In the genomic region with DNA sequence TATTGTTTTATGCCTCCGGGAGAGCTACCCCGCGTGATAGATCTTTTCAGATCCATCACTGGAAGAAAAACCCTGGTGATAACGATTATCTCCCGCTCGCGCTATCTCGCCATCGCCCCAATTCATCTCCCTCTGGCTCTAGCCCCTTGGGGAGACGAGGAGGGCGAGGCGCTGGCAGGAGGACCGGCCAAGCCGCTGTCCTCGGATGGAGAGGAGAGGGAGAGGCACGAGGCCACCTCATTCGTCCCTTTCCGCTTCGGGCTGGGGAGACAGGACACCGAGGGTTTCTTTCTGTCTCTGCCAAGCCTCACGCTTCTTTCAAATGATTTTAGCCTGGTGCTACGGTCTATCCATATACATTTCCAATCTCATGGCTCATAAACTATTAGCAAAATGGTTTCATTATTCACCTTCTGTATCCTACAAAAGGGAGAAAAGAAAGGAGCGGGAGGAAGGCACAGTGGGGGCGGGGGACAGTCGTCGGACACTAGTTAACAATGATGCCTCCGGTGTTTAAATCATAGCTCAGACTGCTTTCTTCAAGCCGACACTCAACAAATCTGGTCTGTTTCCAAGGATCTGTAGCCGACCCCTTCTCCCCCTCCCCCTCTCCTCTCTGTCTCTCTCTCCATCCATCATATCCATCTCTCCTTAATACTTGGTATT, we compare ENCODE assay signal across 21 cellular contexts.
DNase-seq lines count a peak whose midpoint lies in the region; ATAC-seq, FAIRE-seq and TF ChIP-seq lines count a peak whose summit lies in the region.
"Had no signal": no experiment of that assay in that cellular context is flagged by ENCODE, and none has a peak within 500 bp of the region (broad histone marks: within the 10 kb centered on the region; RNA-seq: fewer than 3 reads in every experiment).

No MANE protein-coding gene starts in this region.

- no peak overlapping the region for H3K23ac ChIP-seq in mesendoderm (ENCODE audit: low read length)

- CTCF ChIA-PET in mammary epithelial cell (lab: Charles Lee; ENCODE audit: low non-redundant PET) (no interaction called here), endothelial cell of umbilical vein (lab: Charles Lee) (no interaction called here)

- no peaks in the 10 kb centered on the region for H3K9me1 ChIP-seq in endothelial cell of umbilical vein (replicated peaks; ENCODE audit: control insufficient read depth, extremely low read depth, insufficient read depth, low read length)

- H3K4ac ChIP-seq in mesendoderm (ENCODE audit: low read depth, low read length): no peak overlapping the region

- FAIRE-seq in endothelial cell of umbilical vein (lab: Jason Lieb, UNC): no peak
- FAIRE-seq: bronchial epithelial cell had no signal

- no peaks in the 10 kb centered on the region for H3K36me3 ChIP-seq in mammary epithelial cell (ENCODE audit: insufficient read depth, low read length)
- no peaks in the 10 kb centered on the region for H3K36me3 ChIP-seq in breast epithelium
- H3K36me3 ChIP-seq in endothelial cell of umbilical vein (ENCODE audit: control insufficient read depth in 2 of 2, extremely low read depth in 1 of 2, insufficient read depth in 2 of 2, low read length in 2 of 2): no peaks in the 10 kb centered on the region
- H3K36me3 ChIP-seq in mesendoderm (ENCODE audit: control insufficient read depth, insufficient read depth, low read length): no peaks in the 10 kb centered on the region
- H3K36me3 ChIP-seq: esophagus squamous epithelium, heart left ventricle, upper lobe of right lung had no signal

- H2AK5ac ChIP-seq in mesendoderm (ENCODE audit: low read length): no peak overlapping the region

- H3K18ac ChIP-seq in mesendoderm (ENCODE audit: low read length): no peak overlapping the region

- POLR2A ChIA-PET in endothelial cell of umbilical vein (lab: Charles Lee): no interaction called here

- H3K4me1 ChIP-seq in mammary epithelial cell (ENCODE audit: insufficient read depth, low read length) (peaks cover 6% of the 10 kb centered on the region), breast epithelium (no peaks in the 10 kb centered on the region), endothelial cell of umbilical vein (ENCODE audit: control insufficient read depth, extremely low read depth, insufficient read depth, low read length) (no peaks in the 10 kb centered on the region), mesendoderm (ENCODE audit: control insufficient read depth, low read depth, low read length) (peaks cover 14% of the 10 kb centered on the region)
- H3K4me1 ChIP-seq: upper lobe of right lung had no signal

- no peak overlapping the region for H3K4me3 ChIP-seq in mammary epithelial cell (replicated peaks in 1 of 3; ENCODE audit: insufficient read depth in 1 of 3, low read depth in 2 of 3, low read length in 3 of 3)
- H3K4me3 ChIP-seq in breast epithelium: no peak overlapping the region
- no peak overlapping the region for H3K4me3 ChIP-seq in endothelial cell of umbilical vein (replicated peaks in 1 of 3; ENCODE audit: insufficient read depth in 1 of 3, low read depth in 1 of 3, low read length in 3 of 3)
- no peak overlapping the region for H3K4me3 ChIP-seq in mesendoderm (ENCODE audit: low read length)
- H3K4me3 ChIP-seq: upper lobe of right lung had no signal

- WGBS in mammary epithelial cell (ENCODE audit: low coverage, missing lambda C conversion rate): 38% methylated on average over 17 of the region's 29 CpGs
- no CpG with 5 or more reads among the region's 29 CpGs for WGBS in mesendoderm (ENCODE audit: extremely low coverage, insufficient coverage, low lambda C conversion rate)

- H3K9me3 Mint-ChIP-seq in type B pancreatic cell: no peaks in the 10 kb centered on the region

- H2BK15ac ChIP-seq in mesendoderm (replicated peaks; ENCODE audit: low read depth): no peak overlapping the region

- H4K5ac ChIP-seq in mesendoderm (ENCODE audit: low read length): no peak overlapping the region

- peaks cover 94% of the 10 kb centered on the region for H3K27me3 Mint-ChIP-seq in type B pancreatic cell

- no peak overlapping the region for H3K27ac Mint-ChIP-seq in type B pancreatic cell
- H3K27ac Mint-ChIP-seq: activated naive CD8-positive, alpha-beta T cell treated with anti-CD3 and anti-CD28 coated beads for 36 hours; activated T-helper 1 cell treated with anti-CD3 and anti-CD28 coated beads, Interleukin-12 subunit alpha, Interleukin-12 subunit beta, Interleukin-2, Interleukin-4 antibody, amounts not matched to agents 30 ng/mL and 10 ng/mL and 1 ng/mL, durations not matched to agents 14 hours and 24 hours and 36 hours had no signal

- no peak overlapping the region for H4K8ac ChIP-seq in mesendoderm (ENCODE audit: low read depth, low read length)

- peaks cover 24% of the 10 kb centered on the region for H3K27me3 ChIP-seq in mammary epithelial cell (ENCODE audit: insufficient read depth, low read length)
- H3K27me3 ChIP-seq in breast epithelium: peaks cover 0 to 36% of the 10 kb centered on the region in 2 donors
- peaks cover 51 to 75% of the 10 kb centered on the region in 2 experiments for H3K27me3 ChIP-seq in endothelial cell of umbilical vein (ENCODE audit: control insufficient read depth in 2 of 2, insufficient read depth in 2 of 2, low read length in 2 of 2)
- peaks cover 39% of the 10 kb centered on the region for H3K27me3 ChIP-seq in mesendoderm (ENCODE audit: insufficient read depth, low read length, poor library complexity)

- TF ChIP-seq CTCF in mammary epithelial cell (conservative IDR thresholded peaks at IDR 0.05 in 1 of 2, IDR thresholded peaks at IDR 0.05 in 1 of 2; ENCODE audit: extremely low read depth in 1 of 2, insufficient read depth in 1 of 2, low read depth in 1 of 2, low read length in 2 of 2) (no peak), breast epithelium (IDR thresholded peaks at IDR 0.05) (no peak), endothelial cell of umbilical vein (IDR thresholded peaks at IDR 0.05; ENCODE audit: extremely low read depth in 1 of 2, insufficient read depth in 1 of 2, low read depth in 1 of 2, low read length in 2 of 2) (no peak), type B pancreatic cell (conservative IDR thresholded peaks at IDR 0.05) (no peak)

- peak overlapping the region; percentile 57 for H3K4me2 ChIP-seq in mammary epithelial cell (ENCODE audit: insufficient read depth, low read depth, low read length)
- no peak overlapping the region for H3K4me2 ChIP-seq in endothelial cell of umbilical vein (ENCODE audit: insufficient read depth, low read length)
- H3K4me2 ChIP-seq in mesendoderm (ENCODE audit: low read length): peak overlapping the region; percentile 20

- ATAC-seq in GM18502 (IDR thresholded peaks at IDR 0.05; ENCODE audit: poor library complexity, unreplicated experiment) (no peak), HG03521 (IDR thresholded peaks at IDR 0.05; ENCODE audit: unreplicated experiment) (no peak)
- ATAC-seq: heart left ventricle; stimulated activated naive CD8-positive, alpha-beta T cell treated with anti-CD3 and anti-CD28 coated beads, Interleukin-15, Interleukin-2, amounts not matched to agents 100 U/mL and 50 U/mL, for 24 hours; upper lobe of right lung had no signal

- no peak for TF ChIP-seq POLR2A in breast epithelium (IDR thresholded peaks at IDR 0.05)
- TF ChIP-seq POLR2A in endothelial cell of umbilical vein (IDR thresholded peaks at IDR 0.05; ENCODE audit: low read depth, low read length): no peak

- H3K56ac ChIP-seq in mesendoderm (ENCODE audit: low read length): peak overlapping the region; percentile 50

- dilution Hi-C loops in mammary epithelial cell (cut with HindIII; ENCODE audit: low sequenced_read_pairs): no loop called here
- dilution Hi-C loops in endothelial cell of umbilical vein (cut with MboI; ENCODE audit: extremely low pct_ligation_motif_present, low sequenced_read_pairs): no loop called here

- DNase-seq in mammary epithelial cell (no peak), breast epithelium (ENCODE audit: low spot score in 2 of 2) (no peak), endothelial cell of umbilical vein (ENCODE audit: low read depth, low spot score) (no peak), mesendoderm (peak; percentile 23), type B pancreatic cell (ENCODE audit: extremely low spot score, unreplicated experiment) (no peak)
- DNase-seq in activated CD4-positive, CD25-positive, alpha-beta regulatory T cell treated with anti-CD3 and anti-CD28 coated beads, Interleukin-2, amount 50 U/mL, for 72 hours: no peak
- DNase-seq: activated CD8-positive, alpha-beta memory T cell treated with anti-CD3 and anti-CD28 coated beads for 24 hours; activated naive CD8-positive, alpha-beta T cell treated with anti-CD3 and anti-CD28 coated beads for 36 hours; esophagus squamous epithelium; heart left ventricle; left cardiac atrium; NCI-H1048; NCI-H2081; NCI-H510A; stimulated activated naive CD8-positive, alpha-beta T cell treated with anti-CD3 and anti-CD28 coated beads, Interleukin-15, Interleukin-2, amounts not matched to agents 100 U/mL and 50 U/mL, for 24 hours; SW 1271; upper lobe of right lung had no signal

- intact Hi-C loops in mammary epithelial cell (cut with micrococcal nuclease): loop anchor here (10.0 kb wide), 1 partner anchor 384 kb away; no protein-coding TSS in a partner anchor
- intact Hi-C loops in breast epithelium (cut with DNase I; ENCODE audit: low total_unique reads): no loop called here
- intact Hi-C loops in endothelial cell of umbilical vein (cut with micrococcal nuclease): loop anchor here (10.0 kb wide), 1 partner anchor 526 kb away; no protein-coding TSS in a partner anchor

- H2BK120ac ChIP-seq in mesendoderm (ENCODE audit: low read depth, low read length): no peak overlapping the region

- no peaks in the 10 kb centered on the region for H3K79me2 ChIP-seq in mammary epithelial cell (ENCODE audit: insufficient read depth, low read length)
- no peaks in the 10 kb centered on the region for H3K79me2 ChIP-seq in endothelial cell of umbilical vein (ENCODE audit: control insufficient read depth, insufficient read depth, low read length)
- H3K79me2 ChIP-seq in mesendoderm (ENCODE audit: control insufficient read depth, insufficient read depth, low read length): no peaks in the 10 kb centered on the region

- H3K27ac ChIP-seq in mammary epithelial cell (ENCODE audit: insufficient read depth, low read depth, low read length) (no peak overlapping the region), breast epithelium (no peak overlapping the region), endothelial cell of umbilical vein (ENCODE audit: insufficient read depth, low read depth, low read length) (no peak overlapping the region), mesendoderm (ENCODE audit: low read depth, low read length) (no peak overlapping the region)
- H3K27ac ChIP-seq: esophagus squamous epithelium, upper lobe of right lung had no signal

- H3K9me3 ChIP-seq in mammary epithelial cell (replicated peaks; ENCODE audit: insufficient read depth, low read length): no peaks in the 10 kb centered on the region
- H3K9me3 ChIP-seq in breast epithelium: no peaks in the 10 kb centered on the region
- H3K9me3 ChIP-seq in endothelial cell of umbilical vein (replicated peaks; ENCODE audit: control insufficient read depth, insufficient read depth, low read length): no peaks in the 10 kb centered on the region
- H3K9me3 ChIP-seq: esophagus squamous epithelium, heart left ventricle, upper lobe of right lung had no signal

- peaks cover 30% of the 10 kb centered on the region for H3K4me1 Mint-ChIP-seq in type B pancreatic cell (ENCODE audit: unreplicated experiment)

- H3K79me1 ChIP-seq in mesendoderm (ENCODE audit: low read length): no peaks in the 10 kb centered on the region

- no peak overlapping the region for H2BK5ac ChIP-seq in mesendoderm (ENCODE audit: low read length)

- H3K4me3 Mint-ChIP-seq in type B pancreatic cell: peak overlapping the region; percentile 69
- H3K4me3 Mint-ChIP-seq: activated naive CD8-positive, alpha-beta T cell treated with anti-CD3 and anti-CD28 coated beads for 36 hours; activated T-helper 1 cell treated with anti-CD3 and anti-CD28 coated beads, Interleukin-12 subunit alpha, Interleukin-12 subunit beta, Interleukin-2, Interleukin-4 antibody, amounts not matched to agents 30 ng/mL and 10 ng/mL and 1 ng/mL, durations not matched to agents 14 hours and 24 hours and 36 hours had no signal

- no peaks in the 10 kb centered on the region for H4K20me1 ChIP-seq in mammary epithelial cell (ENCODE audit: insufficient read depth, low read length)
- H4K20me1 ChIP-seq in endothelial cell of umbilical vein (replicated peaks; ENCODE audit: control insufficient read depth, extremely low read depth, insufficient read depth, low read length): no peaks in the 10 kb centered on the region

- in situ Hi-C loops in mammary epithelial cell (cut with MboI; ENCODE audit: low sequenced_read_pairs in 2 of 2): no loop called here

- H3K36me3 Mint-ChIP-seq in type B pancreatic cell: no peaks in the 10 kb centered on the region

- H3K9ac ChIP-seq in mammary epithelial cell (ENCODE audit: insufficient read depth, low read length): no peak overlapping the region
- H3K9ac ChIP-seq in endothelial cell of umbilical vein (replicated peaks; ENCODE audit: extremely low read depth, insufficient read depth, low read length): no peak overlapping the region
- no peak overlapping the region for H3K9ac ChIP-seq in mesendoderm (ENCODE audit: low read length)

- peak overlapping the region; percentile 7 for H2AFZ ChIP-seq in mammary epithelial cell (ENCODE audit: low read depth, low read length)
- H2AFZ ChIP-seq in endothelial cell of umbilical vein (ENCODE audit: low read depth, low read length): no peak overlapping the region

- no TSS peak for BruUV-seq in mammary epithelial cell (replicated peaks; lab: Mats Ljungman, UMichigan)
- BruUV-seq in endothelial cell of umbilical vein (replicated peaks; lab: Mats Ljungman, UMichigan): no TSS peak
